15 cellular contexts compared by ENCODE assay signal in genomic region chr1:175364424-175365076, GRCh38.
DNase-seq lines count a peak whose midpoint lies in the region; ATAC-seq, FAIRE-seq and TF ChIP-seq lines count a peak whose summit lies in the region.
"Had no signal": no experiment of that assay in that cellular context is flagged by ENCODE, and none has a peak within 500 bp of the region (broad histone marks: within the 10 kb centered on the region; RNA-seq: fewer than 3 reads in every experiment).

No MANE protein-coding gene starts in this region.

- H3K36me3 Mint-ChIP-seq in activated naive CD8-positive, alpha-beta T cell treated with anti-CD3 and anti-CD28 coated beads for 36 hours, result no peaks in the 10 kb centered on the region
- H3K36me3 Mint-ChIP-seq: WTC11 had no signal

- no peaks in the 10 kb centered on the region for H3K9me3 Mint-ChIP-seq in activated naive CD8-positive, alpha-beta T cell treated with anti-CD3 and anti-CD28 coated beads for 36 hours
- H3K9me3 Mint-ChIP-seq: stimulated activated naive CD8-positive, alpha-beta T cell treated with anti-CD3 and anti-CD28 coated beads, Interleukin-15, Interleukin-2, amounts not matched to agents 100 ng/mL and 50 ng/mL, for 24 hours; WTC11 had no signal

- H3K27me3 Mint-ChIP-seq in activated naive CD8-positive, alpha-beta T cell treated with anti-CD3 and anti-CD28 coated beads for 36 hours, result peaks cover 27% of the 10 kb centered on the region

- no peak overlapping the region for H3K27ac Mint-ChIP-seq in activated naive CD8-positive, alpha-beta T cell treated with anti-CD3 and anti-CD28 coated beads for 36 hours
- H3K27ac Mint-ChIP-seq: stimulated activated naive CD8-positive, alpha-beta T cell treated with anti-CD3 and anti-CD28 coated beads, Interleukin-15, Interleukin-2, amounts not matched to agents 100 ng/mL and 50 ng/mL, for 24 hours; WTC11 had no signal

- H3K4me3 Mint-ChIP-seq in activated naive CD8-positive, alpha-beta T cell treated with anti-CD3 and anti-CD28 coated beads for 36 hours, result no peak overlapping the region
- H3K4me3 Mint-ChIP-seq: stimulated activated naive CD8-positive, alpha-beta T cell treated with anti-CD3 and anti-CD28 coated beads, Interleukin-15, Interleukin-2, amounts not matched to agents 100 ng/mL and 50 ng/mL, for 24 hours; WTC11 had no signal

- H3K4me1 Mint-ChIP-seq in activated naive CD8-positive, alpha-beta T cell treated with anti-CD3 and anti-CD28 coated beads for 36 hours, result peaks cover 9% of the 10 kb centered on the region
- H3K4me1 Mint-ChIP-seq: WTC11 had no signal

- peak; percentile 24 for DNase-seq in GM12891 (ENCODE audit: insufficient read length, low spot score)
- DNase-seq in urothelium cell line (ENCODE audit: low spot score), result no peak
- no peak for DNase-seq in activated naive CD8-positive, alpha-beta T cell treated with anti-CD3 and anti-CD28 coated beads for 36 hours
- DNase-seq in activated gamma-delta T cell treated with Interleukin-2 at 50 U/mL for 16 hours, result no peak
- DNase-seq: heart right ventricle, lower lobe of right lung, NCI-H1092, NCI-H748 treated with DMSO at 0.1 percent for 48 hours, SHP77 had no signal

- FAIRE-seq in GM12891 (lab: Jason Lieb, UNC), result peak; percentile 78
- FAIRE-seq in urothelium cell line (lab: Jason Lieb, UNC), result no peak

- ATAC-seq in GM19351 (IDR thresholded peaks at IDR 0.05; ENCODE audit: unreplicated experiment), result peak; percentile 80
- peak; percentile 87 for ATAC-seq in HG02678 (IDR thresholded peaks at IDR 0.05; ENCODE audit: unreplicated experiment)
- peak; percentile 90 for ATAC-seq in HG03378 (IDR thresholded peaks at IDR 0.05; ENCODE audit: unreplicated experiment)
- ATAC-seq in activated CD4-positive, CD25-positive, alpha-beta regulatory T cell treated with anti-CD3 and anti-CD28 coated beads, Interleukin-2, amount 50 U/mL, for 24 hours, result no peak
- ATAC-seq: heart right ventricle, lower lobe of right lung, WTC11 had no signal

- TF ChIP-seq POLR2A in GM12891 (IDR thresholded peaks at IDR 0.05; ENCODE audit: low read depth, low read length), result no peak

TF ChIP-seq in GM12891, 5 proteins besides CTCF, POLR2A, EP300 and RAD21:
- TF ChIP-seq POU2F2 (IDR thresholded peaks at IDR 0.05; ENCODE audit: low read depth, low read length) (no peak), POLR2AphosphoS5 (IDR thresholded peaks at IDR 0.05; ENCODE audit: low read depth, low read length) (no peak), SPI1 (IDR thresholded peaks at IDR 0.05; ENCODE audit: low read depth, low read length) (peak; percentile 72), PAX5 (IDR thresholded peaks at IDR 0.05; ENCODE audit: insufficient read depth, low read length, severe bottlenecking) (no peak), TAF1 (IDR thresholded peaks at IDR 0.05; ENCODE audit: low read depth, low read length) (no peak)
TF ChIP-seq in GM12891: peak in this region for 1.

Comparison
In these comparisons a context has a peak if more than half of its experiments do, and no peak if none do; other contexts are left out.
1. ATAC-seq: peak in GM19351 (single experiment), HG02678 (single experiment) and HG03378 (single experiment); none in activated CD4-positive, CD25-positive, alpha-beta regulatory T cell treated with anti-CD3 and anti-CD28 coated beads, Interleukin-2, amount 50 U/mL, for 24 hours (0 of 2).